7 cellular contexts compared by ENCODE assay signal in the genomic region with DNA sequence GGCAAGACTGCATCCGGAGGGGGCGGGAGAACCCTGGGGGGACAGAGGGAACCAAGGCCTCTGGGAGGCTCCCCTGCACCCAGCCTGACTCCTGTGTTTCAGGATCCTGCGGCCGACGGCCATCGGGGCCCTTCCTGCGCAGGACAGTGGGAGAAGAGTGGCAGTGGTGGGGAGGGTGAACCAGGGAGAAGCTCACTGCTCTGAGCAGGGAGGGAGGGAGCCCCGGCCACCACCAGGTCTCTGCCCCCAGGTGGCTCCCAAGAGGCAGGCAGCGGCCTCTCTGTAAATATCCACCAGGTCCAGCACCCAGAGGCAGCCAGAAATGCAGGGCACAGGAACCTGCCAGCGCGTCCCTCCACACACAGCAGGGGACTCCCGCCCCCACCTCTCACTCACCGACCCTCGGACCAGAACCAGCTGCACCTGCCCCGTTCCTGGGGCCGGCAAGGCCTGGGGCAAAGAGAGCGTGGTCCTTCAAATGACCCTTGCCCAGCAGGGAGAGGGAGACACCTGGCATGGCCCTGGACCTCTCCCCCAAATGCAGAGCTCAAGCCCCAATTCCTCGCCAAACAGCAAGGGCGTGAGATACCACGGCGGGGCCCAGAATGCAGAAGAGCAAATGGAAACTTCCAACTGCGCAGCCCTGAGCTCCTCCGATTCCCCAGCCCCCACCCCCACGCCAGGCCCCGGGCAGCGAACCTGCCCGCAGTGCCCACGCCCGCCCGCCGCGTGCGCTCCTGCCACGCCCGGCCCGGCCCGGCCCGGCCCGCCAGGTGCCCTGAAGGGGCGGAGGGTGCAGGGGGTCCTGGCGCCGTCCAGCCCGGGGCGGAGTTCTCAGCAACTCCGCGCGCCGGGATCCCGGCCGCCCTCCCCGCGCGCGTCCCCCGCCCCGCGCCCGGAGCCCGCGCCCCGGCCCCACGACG. TPM values are rescaled to one million over a fixed set of nuclear protein-coding genes. Genes with fewer than 3 reads are reported as not detected.
DNase-seq lines count a peak whose midpoint lies in the region; ATAC-seq and TF ChIP-seq lines count a peak whose summit lies in the region.

No MANE protein-coding gene starts in this region.

- H3K4me3 Mint-ChIP-seq in chondrocyte (ENCODE audit: unreplicated experiment), result peak overlapping the region; percentile 61
- peak overlapping the region; percentile 64 for H3K4me3 Mint-ChIP-seq in mesothelial cell of epicardium

- DNase-seq in HAP-1 (ENCODE audit: low spot score in 2 of 2) (peak; percentile 7 to 66), chondrocyte (ENCODE audit: low spot score) (no peak), mesothelial cell of epicardium (ENCODE audit: low spot score in 2 of 2, unreplicated experiment in 2 of 2) (no peak)

- H3K27me3 Mint-ChIP-seq in chondrocyte (ENCODE audit: low read depth) (peaks cover 58% of the 10 kb centered on the region), mesothelial cell of epicardium (ENCODE audit: low read depth) (peaks cover 91% of the 10 kb centered on the region)

- H3K9me3 Mint-ChIP-seq in chondrocyte (ENCODE audit: low read depth) (no peaks in the 10 kb centered on the region), mesothelial cell of epicardium (no peaks in the 10 kb centered on the region)

- H3K27me3 ChIP-seq in HAP-1 (ENCODE audit: low read depth), result peaks cover 43% of the 10 kb centered on the region

- peak; percentile 70 for TF ChIP-seq CTCF in VCaP (conservative IDR thresholded peaks at IDR 0.05)
- TF ChIP-seq CTCF in chondrocyte (IDR thresholded peaks at IDR 0.05), result peak; percentile 42
- TF ChIP-seq CTCF in mesothelial cell of epicardium (IDR thresholded peaks at IDR 0.05; ENCODE audit: unreplicated experiment), result no peak

- no peaks in the 10 kb centered on the region for H3K9me3 ChIP-seq in HAP-1

- H3K4me1 ChIP-seq in HAP-1, result no peaks in the 10 kb centered on the region

- H3K36me3 Mint-ChIP-seq in chondrocyte (ENCODE audit: low read depth), result no peaks in the 10 kb centered on the region
- no peaks in the 10 kb centered on the region for H3K36me3 Mint-ChIP-seq in mesothelial cell of epicardium

- peaks cover 9% of the 10 kb centered on the region for H3K4me1 Mint-ChIP-seq in chondrocyte (ENCODE audit: low read depth)
- H3K4me1 Mint-ChIP-seq in mesothelial cell of epicardium, result no peaks in the 10 kb centered on the region

- H3K4me3 ChIP-seq in HAP-1, result peak overlapping the region; percentile 12

- peak overlapping the region; percentile 11; the same call in 1 of the 2 replicates for H3K27ac ChIP-seq in VCaP

- H3K27ac Mint-ChIP-seq in chondrocyte (ENCODE audit: unreplicated experiment), result no peak overlapping the region
- no peak overlapping the region for H3K27ac Mint-ChIP-seq in mesothelial cell of epicardium

- in situ Hi-C loops in HAP-1 (cut with MboI; ENCODE audit: low sequenced_read_pairs), result no loop called here

- no peaks in the 10 kb centered on the region for H3K36me3 ChIP-seq in HAP-1 (replicated peaks)

- ATAC-seq in HG02678 (IDR thresholded peaks at IDR 0.05; ENCODE audit: unreplicated experiment) (no peak), HG03039 (IDR thresholded peaks at IDR 0.05; ENCODE audit: unreplicated experiment) (no peak), GM18511 (IDR thresholded peaks at IDR 0.05; ENCODE audit: unreplicated experiment) (no peak)

RNA-seq across cellular contexts. Expression of a gene that starts 0.8 kb away (rescaled TPM):
- total RNA-seq in chondrocyte, result 0.05 to 0.18 TPM in 2 of 3 replicates, not detected in the other
- 1.5 to 1.6 TPM (median 1.5 TPM) in 3 replicates for total RNA-seq in mesothelial cell of epicardium

Comparison
In these comparisons a context has a peak if more than half of its experiments do, and no peak if none do; other contexts are left out.
1. DNase-seq: peak in HAP-1 (2 of 2); none in chondrocyte (single experiment) and mesothelial cell of epicardium (0 of 2).